In the genomic region with DNA sequence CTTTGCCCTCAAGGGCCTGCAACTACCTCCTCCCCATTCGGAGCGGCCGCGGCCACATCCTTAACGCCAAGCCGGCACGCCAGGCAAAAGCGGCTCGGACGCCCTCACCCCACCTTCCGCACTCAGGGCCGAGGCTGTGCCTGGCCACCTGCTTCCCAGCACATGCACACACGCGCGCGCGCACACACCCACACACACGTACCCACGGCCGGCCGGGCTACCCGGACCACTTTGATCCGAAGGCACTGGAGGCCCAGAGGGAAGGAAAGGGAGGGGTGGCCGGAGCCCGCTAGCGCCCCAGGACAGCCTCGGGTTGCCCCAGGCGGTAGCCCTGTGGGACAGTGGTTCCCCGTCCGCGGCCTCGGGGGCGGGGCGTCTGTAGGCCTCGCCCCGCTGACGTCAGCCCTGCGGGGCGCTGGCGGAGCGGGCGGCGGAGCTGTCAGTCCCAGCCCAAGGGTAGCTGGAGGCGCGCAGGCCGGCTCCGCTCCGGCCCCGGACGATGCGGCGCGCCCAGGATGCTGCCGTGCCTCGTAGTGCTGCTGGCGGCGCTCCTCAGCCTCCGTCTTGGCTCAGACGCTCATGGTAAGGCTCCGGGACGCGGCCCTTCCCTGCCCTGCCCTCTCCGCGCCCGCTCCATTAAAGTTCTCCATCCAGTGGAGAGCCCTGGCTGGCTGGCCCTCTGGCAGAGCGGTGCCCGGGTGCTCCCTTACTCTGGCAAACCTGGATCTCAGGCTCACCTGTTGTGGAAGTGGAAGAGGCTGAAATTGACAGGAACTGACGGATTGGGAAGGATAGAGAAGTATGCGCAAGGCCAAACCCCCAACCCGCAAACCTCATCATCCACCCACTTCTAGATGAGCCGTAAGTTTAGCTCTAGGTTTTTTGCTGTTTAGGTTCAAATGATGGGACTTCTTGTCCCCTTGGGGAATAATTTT, we compare ENCODE assay signal across 8 cellular contexts.
A peak's percentile ranks its signal among the peaks of the same experiment; 100 is the strongest.
DNase-seq lines count a peak whose midpoint lies in the region; ATAC-seq and TF ChIP-seq lines count a peak whose summit lies in the region.

Gene IL10RA (plus strand): TSS at position 442 of the 935 bp plus-strand sequence. CDS start 74 bp downstream, at position 516.

- ATAC-seq in GM19467 (IDR thresholded peaks at IDR 0.05; ENCODE audit: unreplicated experiment), result peak; percentile 82

- H3K4me1 ChIP-seq in HUES48 (ENCODE audit: control insufficient read depth, insufficient read depth, low read length) (peaks cover 6% of the 10 kb centered on the region; the same call in 1 of the 2 replicates), adipocyte (ENCODE audit: control insufficient read depth, insufficient read depth, low read length) (no peaks in the 10 kb centered on the region)

- no peak for TF ChIP-seq CTCF in retinal pigment epithelial cell (conservative IDR thresholded peaks at IDR 0.05; ENCODE audit: low read depth, low read length)

- H3K27ac ChIP-seq in HUES48 (ENCODE audit: low read depth, low read length), result no peak within 1 kb of the TSS

- H3K4me3 ChIP-seq in HUES48 (ENCODE audit: low read depth, low read length), result peak within 1 kb of the TSS; percentile 81
- H3K4me3 ChIP-seq in adipocyte (ENCODE audit: low read length), result peak within 1 kb of the TSS; percentile 69
- peak within 1 kb of the TSS; percentile 51 for H3K4me3 ChIP-seq in retinal pigment epithelial cell (ENCODE audit: low read length)

- peaks cover 37% of the 10 kb centered on the region for H3K27me3 ChIP-seq in HUES48 (ENCODE audit: control insufficient read depth, insufficient read depth, low read length)
- peaks cover 46% of the 10 kb centered on the region for H3K27me3 ChIP-seq in adipocyte (replicated peaks; ENCODE audit: control insufficient read depth, insufficient read depth, low read length)

- H3K9ac ChIP-seq in HUES48 (ENCODE audit: low read depth, low read length) (peak within 1 kb of the TSS; percentile 67; the same call in 1 of the 2 replicates), adipocyte (ENCODE audit: low read length) (no peak within 1 kb of the TSS)

- H3K36me3 ChIP-seq in HUES48 (ENCODE audit: control insufficient read depth, insufficient read depth, low read length), result no peaks in the 10 kb centered on the region
- no peaks in the 10 kb centered on the region for H3K36me3 ChIP-seq in adipocyte (ENCODE audit: control insufficient read depth, insufficient read depth, low read length, severe bottlenecking)

- no peaks in the 10 kb centered on the region for H3K9me3 ChIP-seq in HUES48 (ENCODE audit: control insufficient read depth, insufficient read depth, low read length)
- no peaks in the 10 kb centered on the region for H3K9me3 ChIP-seq in adipocyte (ENCODE audit: control insufficient read depth, low read length)

- DNase-seq in DMS53 (lab: John Stamatoyannopoulos, UW) (peak; percentile 93), SW480 (ENCODE audit: low spot score) (peak; percentile 75), adipocyte (ENCODE audit: low read depth) (peak; percentile 33), hippocampal formation (lab: John Stamatoyannopoulos, UW) (peak; percentile 22 to 70), retinal pigment epithelial cell (ENCODE audit: low read depth) (peak; percentile 23), cerebellar nuclear complex (lab: John Stamatoyannopoulos, UW) (no peak)

Comparison
In these comparisons a context has a peak if more than half of its experiments do, and no peak if none do; other contexts are left out.
1. DNase-seq: peak in DMS53 (single experiment), SW480 (single experiment), adipocyte (single experiment), hippocampal formation (2 of 2) and retinal pigment epithelial cell (single experiment); none in cerebellar nuclear complex (0 of 2).
2. Peak in every context shown above with its lines, with median percentiles within 50 percentile points of each other: H3K4me3 ChIP-seq.